In the genomic region with DNA sequence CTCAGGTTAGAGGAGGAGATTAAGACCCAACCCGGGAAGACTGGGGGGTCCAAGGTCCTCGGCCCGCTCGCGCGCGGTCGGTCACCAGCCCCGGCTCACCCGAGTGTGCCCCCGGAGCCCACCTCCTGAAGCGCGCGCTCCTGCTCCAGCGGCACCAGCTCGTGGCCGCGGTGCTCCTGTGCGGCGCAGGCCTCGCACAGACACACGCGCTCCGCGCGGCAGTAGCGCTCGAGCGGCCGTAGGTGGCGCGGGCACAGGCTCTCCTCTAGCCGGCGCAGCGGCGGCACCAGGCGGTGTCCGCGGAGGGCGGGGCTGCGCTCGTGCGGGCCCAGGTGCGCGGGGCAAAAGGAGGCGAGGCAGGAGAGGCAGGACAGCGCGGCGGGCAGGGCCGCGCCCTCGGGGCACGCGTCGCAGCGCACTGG, we compare ENCODE assay signal across 8 cellular contexts. TPM values are rescaled to one million over a fixed set of nuclear protein-coding genes. Genes with fewer than 3 reads are reported as not detected.
DNase-seq lines count a peak whose midpoint lies in the region; ATAC-seq and TF ChIP-seq lines count a peak whose summit lies in the region.

No MANE protein-coding gene starts in this region.

- peak; percentile 33 for TF ChIP-seq CTCF in BE2C (IDR thresholded peaks at IDR 0.05; ENCODE audit: low read depth, low read length)
- TF ChIP-seq CTCF in activated B cell treated with CpG ODN at 0.5 μM for 24 hours (IDR thresholded peaks at IDR 0.05) = no peak

- H3K27ac Mint-ChIP-seq in activated B cell treated with CpG ODN at 0.5 μM for 24 hours = peak overlapping the region; percentile 79

- peaks cover 9% of the 10 kb centered on the region for H3K4me1 ChIP-seq in BE2C

- peak; percentile 49 for ATAC-seq in GM19438 (IDR thresholded peaks at IDR 0.05; ENCODE audit: low read depth, unreplicated experiment)
- ATAC-seq in activated B cell treated with CpG ODN at 0.5 μM for 24 hours (ENCODE audit: low read depth) = peak; percentile 83
- no peak for ATAC-seq in GM21515 (IDR thresholded peaks at IDR 0.05; ENCODE audit: unreplicated experiment)

- peaks cover 8% of the 10 kb centered on the region for H3K27me3 Mint-ChIP-seq in activated B cell treated with CpG ODN at 0.5 μM for 24 hours

- peak overlapping the region; percentile 82 for H3K4me3 Mint-ChIP-seq in activated B cell treated with CpG ODN at 0.5 μM for 24 hours

- peak overlapping the region; percentile 72 for H3K4me3 ChIP-seq in BE2C (ENCODE audit: low read depth, low read length)

- H3K9me3 ChIP-seq in BE2C = no peaks in the 10 kb centered on the region

- H3K36me3 ChIP-seq in BE2C = no peaks in the 10 kb centered on the region

- POLR2A ChIA-PET in activated B cell treated with CpG ODN at 0.5 μM for 24 hours (lab: Charles Lee) = interaction anchor here (0.5 to 7.1 kb wide), 12 partner anchors 13 to 361 kb away, joined by 3 to 129 read pairs (median 4); partner anchors contain the start of genes TRIM65, TSEN54, UNC13D and UNK

- H3K27me3 ChIP-seq in BE2C = peaks cover 15% of the 10 kb centered on the region

- peak; percentile 86 for DNase-seq in BE2C
- peak; percentile 52 for DNase-seq in NCI-H1105 treated with DMSO at 0.1 percent for 48 hours (lab: John Stamatoyannopoulos, UW)
- DNase-seq in activated B cell treated with CpG ODN at 0.5 μM for 24 hours = peak; percentile 73
- peak; percentile 70 for DNase-seq in central memory CD4-positive, alpha-beta T cell
- peak; percentile 79 for DNase-seq in kidney tubule cell (ENCODE audit: low spot score)
- peak; percentile 55 for DNase-seq in stimulated activated CD4-positive, alpha-beta T cell treated with anti-CD3 and anti-CD28 coated beads, Interleukin-2, amount 100 ng/mL, for 4 hours (ENCODE audit: low read depth)

- CTCF ChIA-PET in activated B cell treated with CpG ODN at 0.5 μM for 24 hours (lab: Charles Lee) = interaction anchor here (0.6 to 4.4 kb wide), 9 partner anchors 17 to 136 kb away, joined by 3 to 34 read pairs (median 4); partner anchors contain the start of genes MRPL38 and WBP2

- no peaks in the 10 kb centered on the region for H3K36me3 Mint-ChIP-seq in activated B cell treated with CpG ODN at 0.5 μM for 24 hours (ENCODE audit: low read depth)

- no peaks in the 10 kb centered on the region for H3K9me3 Mint-ChIP-seq in activated B cell treated with CpG ODN at 0.5 μM for 24 hours

- intact Hi-C loops in activated B cell treated with CpG ODN at 0.5 μM for 24 hours (cut with micrococcal nuclease) = loop anchor here (1.0 to 5.0 kb wide), 4 partner anchors 13 to 35 kb away; partner anchors contain the start of genes MRPL38, TRIM65 and UNC13D

- peaks cover 28% of the 10 kb centered on the region for H3K4me1 Mint-ChIP-seq in activated B cell treated with CpG ODN at 0.5 μM for 24 hours

RNA-seq across cellular contexts. Expression of gene TRIM47, which starts 0.6 kb away (rescaled TPM):
- 35.9 TPM for polyA plus RNA-seq in BE2C (2012; ENCODE audit: insufficient read depth, insufficient read length, low read depth)
- 3.1 and 3.5 TPM in 2 replicates for total RNA-seq in activated B cell treated with CpG ODN at 0.5 μM for 24 hours

RNA-seq across cellular contexts. Expression of gene TRIM65, which starts 19.0 kb away (rescaled TPM):
- 34.1 TPM for polyA plus RNA-seq in BE2C (2012; ENCODE audit: insufficient read depth, insufficient read length, low read depth)
- total RNA-seq in activated B cell treated with CpG ODN at 0.5 μM for 24 hours = 20.0 and 22.4 TPM in 2 replicates

RNA-seq across cellular contexts. Expression of gene WBP2, which starts 22.6 kb away (rescaled TPM):
- polyA plus RNA-seq in BE2C (2012; ENCODE audit: insufficient read depth, insufficient read length, low read depth) = 228 TPM
- total RNA-seq in activated B cell treated with CpG ODN at 0.5 μM for 24 hours = 66.0 and 68.7 TPM in 2 replicates

RNA-seq across cellular contexts. Expression of gene MRPL38, which starts 26.9 kb away (rescaled TPM):
- polyA plus RNA-seq in BE2C (2012; ENCODE audit: insufficient read depth, insufficient read length, low read depth) = 342 TPM
- total RNA-seq in activated B cell treated with CpG ODN at 0.5 μM for 24 hours = 132 and 137 TPM in 2 replicates

RNA-seq across cellular contexts. Expression of gene UNC13D, which starts 33.6 kb away (rescaled TPM):
- 23.0 TPM for polyA plus RNA-seq in BE2C (2012; ENCODE audit: insufficient read depth, insufficient read length, low read depth)
- 90.4 and 102 TPM in 2 replicates for total RNA-seq in activated B cell treated with CpG ODN at 0.5 μM for 24 hours
